ENCODE assay signal across 25 cellular contexts in the genomic region with DNA sequence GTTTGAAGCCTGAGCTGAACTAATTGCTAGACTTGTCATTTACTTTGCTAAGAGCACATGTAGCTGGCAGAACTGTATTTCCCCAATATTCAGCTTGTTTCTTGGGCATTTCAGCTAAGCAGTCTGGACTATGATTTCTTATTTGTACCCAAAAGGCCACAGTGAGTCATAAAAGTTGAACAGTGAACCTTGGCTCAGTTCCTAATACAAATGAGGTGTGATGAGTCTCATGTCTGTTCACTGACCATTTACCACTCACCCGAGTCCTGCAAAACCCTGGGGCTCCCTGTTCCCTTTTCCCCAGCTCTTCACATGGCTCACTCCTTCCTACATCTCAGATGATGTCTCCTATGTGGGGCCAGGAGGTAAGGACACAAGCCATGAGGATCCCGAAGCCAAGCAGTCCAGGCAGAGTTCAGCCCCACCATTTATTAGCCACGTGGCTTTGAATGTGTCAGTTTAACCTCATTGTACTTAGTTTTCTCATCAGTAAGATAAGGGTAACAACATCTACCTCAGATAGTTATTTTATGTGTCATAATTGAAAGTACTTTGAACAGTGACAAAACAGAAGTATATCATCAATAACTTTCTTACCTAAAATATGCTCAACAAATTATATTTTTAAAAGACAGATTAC.
DNase-seq lines count a peak whose midpoint lies in the region; TF ChIP-seq lines count a peak whose summit lies in the region.
"Had no signal": no experiment of that assay in that cellular context is flagged by ENCODE, and none has a peak within 500 bp of the region (broad histone marks: within the 10 kb centered on the region; RNA-seq: fewer than 3 reads in every experiment).

No MANE protein-coding gene starts in this region.

- H4K8ac ChIP-seq in neuronal stem cell (ENCODE audit: low read depth, low read length): no peak overlapping the region

- no peak overlapping the region for H3K23ac ChIP-seq in neuronal stem cell (ENCODE audit: low read depth, low read length, poor library complexity)

- H3K27me3 ChIP-seq in hepatocyte (no peaks in the 10 kb centered on the region), neuronal stem cell (ENCODE audit: control insufficient read depth in 3 of 3, insufficient read depth in 3 of 3, low read depth in 1 of 3, low read length in 3 of 3) (no peaks in the 10 kb centered on the region)
- H3K27me3 ChIP-seq: adrenal gland, upper lobe of left lung had no signal

- no peak overlapping the region for H2BK15ac ChIP-seq in neuronal stem cell (ENCODE audit: low read length)

- H3K36me3 ChIP-seq in hepatocyte (replicated peaks; ENCODE audit: insufficient read depth, low read depth): no peaks in the 10 kb centered on the region
- no peaks in the 10 kb centered on the region for H3K36me3 ChIP-seq in neuronal stem cell (replicated peaks in 1 of 2; ENCODE audit: control insufficient read depth in 2 of 2, insufficient read depth in 2 of 2, low read length in 2 of 2)
- H3K36me3 ChIP-seq: adrenal gland, left ventricle myocardium inferior, upper lobe of left lung had no signal

- H3K4me1 ChIP-seq in hepatocyte (ENCODE audit: insufficient read depth) (no peaks in the 10 kb centered on the region), neuronal stem cell (ENCODE audit: control insufficient read depth in 2 of 2, insufficient read depth in 1 of 2, low read depth in 1 of 2, low read length in 2 of 2) (no peaks in the 10 kb centered on the region)
- H3K4me1 ChIP-seq: adrenal gland, left ventricle myocardium inferior, upper lobe of left lung had no signal

- H3K4me3 ChIP-seq in hepatocyte (no peak overlapping the region), neuronal stem cell (ENCODE audit: low read length in 2 of 2) (no peak overlapping the region)
- H3K4me3 ChIP-seq: adrenal gland, left ventricle myocardium inferior, upper lobe of left lung had no signal

- H2BK12ac ChIP-seq in neuronal stem cell (ENCODE audit: low read length): no peak overlapping the region

- H3K4me3 Mint-ChIP-seq in immature natural killer cell: no peak overlapping the region
- H3K4me3 Mint-ChIP-seq: activated CD8-positive, alpha-beta memory T cell treated with anti-CD3 and anti-CD28 coated beads, Interleukin-2, amount 10 ng/mL, durations not matched to agents 7 days and 5 days; activated T-cell treated with anti-CD3 and anti-CD28 coated beads, Interleukin-2, amount 50 U/mL, for 72 hours; dendritic cell treated with granulocyte-macrophage colony-stimulating factor and Interleukin-4, amounts not matched to agents 40 ng/mL and 50 ng/mL, for 4 days; natural killer cell treated with Interleukin-12 subunit alpha and Interleukin-12 subunit beta and Interleukin-15 and Interleukin-18, amount 100 ng/mL, for 72 hours had no signal

- H3K4ac ChIP-seq in neuronal stem cell (ENCODE audit: low read length): no peak overlapping the region

- H3K79me2 ChIP-seq in hepatocyte: no peaks in the 10 kb centered on the region

- H2AFZ ChIP-seq in hepatocyte (no peak overlapping the region), neuronal stem cell (ENCODE audit: low read length) (no peak overlapping the region)

- H3K27me3 Mint-ChIP-seq in immature natural killer cell (ENCODE audit: low read depth in 3 of 3): peaks cover 0 to 8% (median 0%) of the 10 kb centered on the region in 3 donors
- H3K27me3 Mint-ChIP-seq: dendritic cell treated with granulocyte-macrophage colony-stimulating factor and Interleukin-4, amounts not matched to agents 40 ng/mL and 50 ng/mL, for 4 days had no signal

- H3K9me3 Mint-ChIP-seq in immature natural killer cell: peaks cover 0 to 5% (median 0%) of the 10 kb centered on the region in 6 donors
- H3K9me3 Mint-ChIP-seq: activated T-cell treated with anti-CD3 and anti-CD28 coated beads, Interleukin-2, amount 50 U/mL, for 72 hours; natural killer cell treated with Interleukin-12 subunit alpha and Interleukin-12 subunit beta and Interleukin-15 and Interleukin-18, amount 100 ng/mL, for 72 hours had no signal

- H3K9me3 ChIP-seq in hepatocyte (ENCODE audit: low read depth) (no peaks in the 10 kb centered on the region), neuronal stem cell (replicated peaks in 1 of 2; ENCODE audit: control insufficient read depth in 2 of 2, insufficient read depth in 1 of 2, low read depth in 1 of 2, low read length in 2 of 2) (no peaks in the 10 kb centered on the region)
- H3K9me3 ChIP-seq: adrenal gland, left ventricle myocardium inferior, upper lobe of left lung had no signal

- no peak overlapping the region for H3K9ac ChIP-seq in neuronal stem cell (ENCODE audit: low read depth, low read length, poor library complexity)

- H3K27ac Mint-ChIP-seq in immature natural killer cell: no peak overlapping the region
- H3K27ac Mint-ChIP-seq: activated CD8-positive, alpha-beta memory T cell treated with anti-CD3 and anti-CD28 coated beads, Interleukin-2, amount 10 ng/mL, durations not matched to agents 7 days and 5 days; activated T-cell treated with anti-CD3 and anti-CD28 coated beads, Interleukin-2, amount 50 U/mL, for 72 hours; dendritic cell treated with granulocyte-macrophage colony-stimulating factor and Interleukin-4, amounts not matched to agents 40 ng/mL and 50 ng/mL, for 4 days; natural killer cell treated with Interleukin-12 subunit alpha and Interleukin-12 subunit beta and Interleukin-15 and Interleukin-18, amount 100 ng/mL, for 72 hours had no signal

- H2BK120ac ChIP-seq in neuronal stem cell (ENCODE audit: low read depth, low read length): no peak overlapping the region

- DNase-seq in HT1080 (ENCODE audit: low read depth) (peak; percentile 22), hepatocyte (ENCODE audit: low spot score) (peak; percentile 51), neuronal stem cell (ENCODE audit: low spot score) (no peak), immature natural killer cell (no peak), mesenteric fat pad (ENCODE audit: low spot score) (no peak), cortex of kidney (lab: John Stamatoyannopoulos, UW) (no peak), GM19240 (ENCODE audit: insufficient read length, low spot score) (no peak)
- DNase-seq: activated CD4-positive, alpha-beta T cell treated with anti-CD3 and anti-CD28 coated beads, Interleukin-2, amount 50 U/mL, for 1 hour; activated CD8-positive, alpha-beta memory T cell treated with anti-CD3 and anti-CD28 coated beads, Interleukin-2, amount 10 ng/mL, durations not matched to agents 7 days and 5 days; activated naive CD4-positive, alpha-beta T cell treated with Interleukin-2 at 50 U/mL for 16 hours; activated T-cell treated with anti-CD3 and anti-CD28 coated beads, Interleukin-2, amount 50 U/mL, for 72 hours; adrenal gland; DMS79; GOT3; head of caudate nucleus; Karpas-422; left ventricle myocardium inferior; midbrain; NCI-H187; NCI-H748 treated with DMSO at 0.1 percent for 48 hours; stimulated activated CD8-positive, alpha-beta memory T cell treated with anti-CD3 and anti-CD28 coated beads, Interleukin-4, amount 100 ng/mL, for 48 hours; upper lobe of left lung had no signal

- no peaks in the 10 kb centered on the region for H3K4me1 Mint-ChIP-seq in immature natural killer cell
- H3K4me1 Mint-ChIP-seq: activated CD8-positive, alpha-beta memory T cell treated with anti-CD3 and anti-CD28 coated beads, Interleukin-2, amount 10 ng/mL, durations not matched to agents 7 days and 5 days had no signal

- H3K9me2 ChIP-seq in hepatocyte (replicated peaks; ENCODE audit: insufficient read depth): no peaks in the 10 kb centered on the region

- H4K20me1 ChIP-seq in hepatocyte (ENCODE audit: insufficient read depth, poor library complexity, severe bottlenecking): no peaks in the 10 kb centered on the region

- H3K36me3 Mint-ChIP-seq in immature natural killer cell: no peaks in the 10 kb centered on the region
- H3K36me3 Mint-ChIP-seq: activated CD8-positive, alpha-beta memory T cell treated with anti-CD3 and anti-CD28 coated beads, Interleukin-2, amount 10 ng/mL, durations not matched to agents 7 days and 5 days; natural killer cell treated with Interleukin-12 subunit alpha and Interleukin-12 subunit beta and Interleukin-15 and Interleukin-18, amount 100 ng/mL, for 72 hours had no signal

- H3K18ac ChIP-seq in neuronal stem cell (ENCODE audit: low read length): no peak overlapping the region

- no peaks in the 10 kb centered on the region for H3K79me1 ChIP-seq in neuronal stem cell (ENCODE audit: low read depth, low read length)

- 60% methylated on average over 3 of the region's 3 CpGs for WGBS in hepatocyte (ENCODE audit: low lambda C conversion rate, missing lambda C conversion rate)
- WGBS in neuronal stem cell (ENCODE audit: extremely low coverage in 2 of 2, insufficient read length in 2 of 2, insufficient replicate concordance in 1 of 2), 2 donors: no CpG with 5 or more reads among the region's 3 CpGs

- H3K27ac ChIP-seq in C4-2B (peak overlapping the region; percentile 60), hepatocyte (peak overlapping the region; percentile 39), neuronal stem cell (replicated peaks; ENCODE audit: low read length) (no peak overlapping the region)
- H3K27ac ChIP-seq: adrenal gland, left ventricle myocardium inferior, upper lobe of left lung had no signal

- no peak overlapping the region for H2AK5ac ChIP-seq in neuronal stem cell (ENCODE audit: low read depth, low read length)

- no peak overlapping the region for H2BK5ac ChIP-seq in neuronal stem cell (ENCODE audit: low read length)

- H3K14ac ChIP-seq in neuronal stem cell (ENCODE audit: low read length): no peak overlapping the region

- TF ChIP-seq CTCF in C4-2B (conservative IDR thresholded peaks at IDR 0.05) (no peak), hepatocyte (IDR thresholded peaks at IDR 0.05; ENCODE audit: poor library complexity) (no peak)

- H3K4me2 ChIP-seq in hepatocyte: no peak overlapping the region
- no peak overlapping the region for H3K4me2 ChIP-seq in neuronal stem cell (ENCODE audit: insufficient read depth, low read length, poor library complexity, severe bottlenecking)

- H4K91ac ChIP-seq in neuronal stem cell (ENCODE audit: low read depth, low read length, poor library complexity): peak overlapping the region; percentile 41

Comparison
In these comparisons a context has a peak if more than half of its experiments do, and no peak if none do; other contexts are left out.
1. DNase-seq: peak in HT1080 (single experiment) and hepatocyte (single experiment); none in neuronal stem cell (single experiment), immature natural killer cell (0 of 3), mesenteric fat pad (single experiment), cortex of kidney (single experiment) and GM19240 (single experiment).